ENCODE assay signal across 8 cellular contexts in genomic region chr4:138199568-138200235, GRCh38. TPM values are rescaled to one million over a fixed set of nuclear protein-coding genes. Genes with fewer than 3 reads are reported as not detected.
DNase-seq lines count a peak whose midpoint lies in the region; ATAC-seq and TF ChIP-seq lines count a peak whose summit lies in the region.

No MANE protein-coding gene starts in this region.

- no peaks in the 10 kb centered on the region for H3K9me3 Mint-ChIP-seq in stimulated activated naive B cell treated with anti-CD40 and anti-IgM and Interleukin-4, amounts not matched to agents 10 μg/mL and 1 μg/mL and 100 μg/mL, for 72 hours
- peaks cover 0 to 7% of the 10 kb centered on the region in 2 donors for H3K9me3 Mint-ChIP-seq in natural killer cell

- DNase-seq in LNCaP clone FGC (ENCODE audit: low read depth) (peak; percentile 64), fibroblast of pulmonary artery (ENCODE audit: low read depth) (peak; percentile 57), germinal center (ENCODE audit: low spot score) (no peak), activated gamma-delta T cell (lab: John Stamatoyannopoulos, UW) (no peak), natural killer cell (no peak)
- no peak for DNase-seq in stimulated activated naive B cell treated with anti-CD40 and anti-IgM and Interleukin-4, amounts not matched to agents 10 μg/mL and 1 μg/mL and 100 μg/mL, for 72 hours

- H3K4me1 Mint-ChIP-seq in stimulated activated naive B cell treated with anti-CD40 and anti-IgM and Interleukin-4, amounts not matched to agents 10 μg/mL and 1 μg/mL and 100 μg/mL, for 72 hours: no peaks in the 10 kb centered on the region
- no peaks in the 10 kb centered on the region for H3K4me1 Mint-ChIP-seq in natural killer cell

- peaks cover 13% of the 10 kb centered on the region for H3K4me1 ChIP-seq in DOHH2 (ENCODE audit: control insufficient read depth, low read length)

- TF ChIP-seq CTCF in DOHH2 (IDR thresholded peaks at IDR 0.05; ENCODE audit: low read depth, low read length, poor library complexity, severe bottlenecking) (no peak), LNCaP clone FGC (IDR thresholded peaks at IDR 0.05; ENCODE audit: control insufficient read depth, extremely low read depth, insufficient read depth) (no peak), fibroblast of pulmonary artery (IDR thresholded peaks at IDR 0.05; ENCODE audit: low read length, missing control alignments) (no peak), natural killer cell (IDR thresholded peaks at IDR 0.05) (no peak)

- H3K4me3 Mint-ChIP-seq in stimulated activated naive B cell treated with anti-CD40 and anti-IgM and Interleukin-4, amounts not matched to agents 10 μg/mL and 1 μg/mL and 100 μg/mL, for 72 hours: no peak overlapping the region
- H3K4me3 Mint-ChIP-seq in natural killer cell: no peak overlapping the region

- H3K9me3 ChIP-seq in DOHH2 (ENCODE audit: control insufficient read depth, insufficient read depth, low read length): no peaks in the 10 kb centered on the region

- H3K9me2 ChIP-seq in DOHH2 (replicated peaks; ENCODE audit: control insufficient read depth, low read length): no peaks in the 10 kb centered on the region

- no peak overlapping the region for H3K27ac ChIP-seq in DOHH2 (ENCODE audit: low read depth, low read length)

- H3K27me3 ChIP-seq in DOHH2 (ENCODE audit: control insufficient read depth, low read length): no peaks in the 10 kb centered on the region

- no peaks in the 10 kb centered on the region for H3K36me3 ChIP-seq in DOHH2 (ENCODE audit: control insufficient read depth, low read length)

- ATAC-seq in GM21576 (IDR thresholded peaks at IDR 0.05; ENCODE audit: unreplicated experiment) (peak; percentile 69), natural killer cell (no peak)
- ATAC-seq in stimulated activated naive B cell treated with anti-CD40 and anti-IgM and Interleukin-4, amounts not matched to agents 10 μg/mL and 1 μg/mL and 100 μg/mL, for 72 hours (replicated peaks): no peak

- H4K20me1 ChIP-seq in DOHH2 (ENCODE audit: control insufficient read depth, insufficient read depth, low read depth, low read length): no peaks in the 10 kb centered on the region

- H3K36me3 Mint-ChIP-seq in stimulated activated naive B cell treated with anti-CD40 and anti-IgM and Interleukin-4, amounts not matched to agents 10 μg/mL and 1 μg/mL and 100 μg/mL, for 72 hours: no peaks in the 10 kb centered on the region
- H3K36me3 Mint-ChIP-seq in natural killer cell: no peaks in the 10 kb centered on the region

- no peak overlapping the region for H3K4me3 ChIP-seq in DOHH2 (ENCODE audit: low read length)
- H3K4me3 ChIP-seq in LNCaP clone FGC (ENCODE audit: low read depth, low read length): no peak overlapping the region; the same call in 1 of the 2 replicates
- H3K4me3 ChIP-seq in fibroblast of pulmonary artery (replicated peaks; ENCODE audit: low read depth, low read length): no peak overlapping the region

- H3K4me2 ChIP-seq in DOHH2 (ENCODE audit: low read length): peak overlapping the region; percentile 6; the same call in 1 of the 2 replicates

- intact Hi-C loops in natural killer cell (cut with micrococcal nuclease): no loop called here

- no peaks in the 10 kb centered on the region for H3K79me2 ChIP-seq in DOHH2 (ENCODE audit: control insufficient read depth, low read length)

- H3K27ac Mint-ChIP-seq in stimulated activated naive B cell treated with anti-CD40 and anti-IgM and Interleukin-4, amounts not matched to agents 10 μg/mL and 1 μg/mL and 100 μg/mL, for 72 hours: no peak overlapping the region
- H3K27ac Mint-ChIP-seq in natural killer cell: no peak overlapping the region

- H3K27me3 Mint-ChIP-seq in stimulated activated naive B cell treated with anti-CD40 and anti-IgM and Interleukin-4, amounts not matched to agents 10 μg/mL and 1 μg/mL and 100 μg/mL, for 72 hours: peaks cover 11 to 13% of the 10 kb centered on the region in 2 donors
- no peaks in the 10 kb centered on the region for H3K27me3 Mint-ChIP-seq in natural killer cell (ENCODE audit: low read depth in 2 of 2)

- no peaks in the 10 kb centered on the region for H3F3A ChIP-seq in DOHH2 (ENCODE audit: control insufficient read depth, insufficient read depth)

RNA-seq across cellular contexts. Expression of gene SLC7A11, which starts 42.4 kb away (rescaled TPM):
- 1 to 10 TPM in 1 of 3 donors, under 1 TPM in 1, not detected in 1; 0.07 to 1.4 TPM for total RNA-seq in natural killer cell

Comparison
In these comparisons a context has a peak if more than half of its experiments do, and no peak if none do; other contexts are left out.
1. DNase-seq: peak in LNCaP clone FGC (single experiment) and fibroblast of pulmonary artery (single experiment); none in stimulated activated naive B cell treated with anti-CD40 and anti-IgM and Interleukin-4, amounts not matched to agents 10 μg/mL and 1 μg/mL and 100 μg/mL, for 72 hours (single experiment), germinal center (single experiment), activated gamma-delta T cell (single experiment) and natural killer cell (single experiment).